Comparison of ENCODE assay signal across 11 cellular contexts in genomic region chr10:33332183-33333031, GRCh38. TPM values are rescaled to one million over a fixed set of nuclear protein-coding genes. Genes with fewer than 3 reads are reported as not detected.
DNase-seq lines count a peak whose midpoint lies in the region; ATAC-seq and TF ChIP-seq lines count a peak whose summit lies in the region.
"Had no signal": no experiment of that assay in that cellular context is flagged by ENCODE, and none has a peak within 500 bp of the region (broad histone marks: within the 10 kb centered on the region; RNA-seq: fewer than 3 reads in every experiment).

No MANE protein-coding gene starts in this region.

- CTCF ChIA-PET in Caco-2 (lab: Charles Lee) = interaction anchor here (0.7 to 2.2 kb wide), 3 partner anchors 16 to 143 kb away, joined by 5 to 12 read pairs (median 6); no protein-coding TSS in a partner anchor

- no peaks in the 10 kb centered on the region for H3K27me3 Mint-ChIP-seq in Caco-2 (ENCODE audit: insufficient read depth, unreplicated experiment)

- TF ChIP-seq POLR2A in gastroesophageal sphincter (IDR thresholded peaks at IDR 0.05) (no peak), prostate gland (IDR thresholded peaks at IDR 0.05) (no peak)

- no peak for ATAC-seq in SK-N-SH treated with all-trans-retinoic acid at 6 μM for 48 hours
- ATAC-seq in gastroesophageal sphincter = no peak
- ATAC-seq in GM21367 (IDR thresholded peaks at IDR 0.05; ENCODE audit: unreplicated experiment) = no peak
- no peak for ATAC-seq in HG03095 (IDR thresholded peaks at IDR 0.05; ENCODE audit: unreplicated experiment)
- ATAC-seq: esophagus mucosa had no signal

- no peaks in the 10 kb centered on the region for H3K9me3 Mint-ChIP-seq in Caco-2 (ENCODE audit: unreplicated experiment)

- intact Hi-C loops in Caco-2 (cut with micrococcal nuclease; ENCODE audit: unreplicated experiment) (loop anchor here (5.0 to 10.0 kb wide), 4 partner anchors 175 to 1062 kb away; no protein-coding TSS in a partner anchor), prostate gland (cut with DNase I) (loop anchor here (1.0 to 10.0 kb wide), 5 partner anchors 140 to 1306 kb away; no protein-coding TSS in a partner anchor)

- no peaks in the 10 kb centered on the region for H3K9me3 ChIP-seq in Caco-2
- no peaks in the 10 kb centered on the region for H3K9me3 ChIP-seq in gastroesophageal sphincter
- no peaks in the 10 kb centered on the region for H3K9me3 ChIP-seq in prostate gland

- TF ChIP-seq CTCF in Caco-2 (IDR thresholded peaks at IDR 0.05; ENCODE audit: insufficient read depth in 1 of 2, low read depth in 1 of 2, low read length in 1 of 2, severe bottlenecking in 1 of 2, unreplicated experiment in 1 of 2) (no peak), gastroesophageal sphincter (IDR thresholded peaks at IDR 0.05) (no peak), prostate gland (IDR thresholded peaks at IDR 0.05) (no peak)

- POLR2A ChIA-PET in Caco-2 (lab: Charles Lee) = interaction anchor here (0.6 kb wide), 2 partner anchors 202 to 472 kb away, joined by 3 read pairs; no protein-coding TSS in a partner anchor

- H3K4me1 ChIP-seq in Caco-2 = peaks cover 19% of the 10 kb centered on the region
- peaks cover 2 to 76% (median 7%) of the 10 kb centered on the region in 3 donors for H3K4me1 ChIP-seq in gastroesophageal sphincter
- no peaks in the 10 kb centered on the region for H3K4me1 ChIP-seq in prostate gland (replicated peaks)

- no TSS peak for BruUV-seq in Caco-2 (replicated peaks; lab: Mats Ljungman, UMichigan)

- TF ChIP-seq EP300 in gastroesophageal sphincter (IDR thresholded peaks at IDR 0.05) = no peak

- H3K27me3 ChIP-seq in Caco-2 (replicated peaks; ENCODE audit: control insufficient read depth, insufficient read depth, low read length) (no peaks in the 10 kb centered on the region), gastroesophageal sphincter (no peaks in the 10 kb centered on the region), prostate gland (replicated peaks; ENCODE audit: insufficient read depth) (no peaks in the 10 kb centered on the region)

- H3K4me3 ChIP-seq in Caco-2 (ENCODE audit: low read depth, low read length) (peak overlapping the region; percentile 58), gastroesophageal sphincter (peak overlapping the region; percentile 81 to 84), prostate gland (peak overlapping the region; percentile 60 to 62)

- WGBS in gastroesophageal sphincter (ENCODE audit: low coverage in 1 of 2), 2 donors = 9 to 11% methylated on average over 3 to 4 of the region's 4 CpGs
- WGBS in prostate gland = 23% methylated on average over 4 of the region's 4 CpGs

- DNase-seq in Caco-2 (peak in 1 of 2 experiments; percentile 25), prostate gland (ENCODE audit: low spot score) (no peak), NCI-H2081 (lab: John Stamatoyannopoulos, UW) (no peak), UCSD-AML1 (lab: John Stamatoyannopoulos, UW; ENCODE audit: unreplicated experiment) (no peak)
- DNase-seq: HCEC 1CT, NCI-H1436 had no signal

- H3K27ac ChIP-seq in gastroesophageal sphincter = peak overlapping the region; percentile 55 to 96 (median 94)
- peak overlapping the region in 1 of 2 donors; percentile 27 for H3K27ac ChIP-seq in prostate gland

- peak overlapping the region; percentile 86 for H3K27ac Mint-ChIP-seq in Caco-2 (ENCODE audit: unreplicated experiment)

- H3K4me1 Mint-ChIP-seq in Caco-2 (ENCODE audit: low read depth, unreplicated experiment) = peaks cover 34% of the 10 kb centered on the region

- H3K4me3 Mint-ChIP-seq in Caco-2 (ENCODE audit: unreplicated experiment) = peak overlapping the region; percentile 84

- H3K36me3 Mint-ChIP-seq in Caco-2 (ENCODE audit: insufficient read depth, unreplicated experiment) = peaks cover 78% of the 10 kb centered on the region

- no peaks in the 10 kb centered on the region for H3K36me3 ChIP-seq in Caco-2 (ENCODE audit: control insufficient read depth, insufficient read depth, low read length)
- no peaks in the 10 kb centered on the region for H3K36me3 ChIP-seq in gastroesophageal sphincter
- H3K36me3 ChIP-seq in prostate gland = no peaks in the 10 kb centered on the region

TF ChIP-seq in SK-N-SH treated with all-trans-retinoic acid at 6 μM for 48 hours, 23 proteins besides CTCF, POLR2A, EP300 and RAD21:
- TF ChIP-seq TSHZ2 (CRISPR knock-in tag; IDR thresholded peaks at IDR 0.05) = peak; percentile 52; the same call in 1 of the 2 replicates
- TF ChIP-seq ZNF565 (CRISPR knock-in tag; conservative IDR thresholded peaks at IDR 0.05; ENCODE audit: low read depth) = no peak
- TF ChIP-seq SNAI2 (CRISPR knock-in tag; IDR thresholded peaks at IDR 0.05) = 0 out of 2 replicates have a peak, but pooled peaks have one; percentile 31
- peak; percentile 30; the same call in 1 of the 2 replicates for TF ChIP-seq CREB5 (CRISPR knock-in tag; IDR thresholded peaks at IDR 0.05; ENCODE audit: low read depth)
- TF ChIP-seq ZNF8 (CRISPR knock-in tag; IDR thresholded peaks at IDR 0.05) = no peak
- peak; percentile 57 for TF ChIP-seq ISL1 (CRISPR knock-in tag; IDR thresholded peaks at IDR 0.05)

RNA-seq across cellular contexts. Expression of gene NRP1, which starts 2.1 kb away (rescaled TPM):
- total RNA-seq in Caco-2 (2022) (99.3 and 123 TPM in 2 replicates), gastroesophageal sphincter (10 to 100 TPM; 43.4 to 95.4 (median 52.7) TPM), prostate gland (10 to 100 TPM; 23.0 to 37.1 TPM)
